In the genomic region with DNA sequence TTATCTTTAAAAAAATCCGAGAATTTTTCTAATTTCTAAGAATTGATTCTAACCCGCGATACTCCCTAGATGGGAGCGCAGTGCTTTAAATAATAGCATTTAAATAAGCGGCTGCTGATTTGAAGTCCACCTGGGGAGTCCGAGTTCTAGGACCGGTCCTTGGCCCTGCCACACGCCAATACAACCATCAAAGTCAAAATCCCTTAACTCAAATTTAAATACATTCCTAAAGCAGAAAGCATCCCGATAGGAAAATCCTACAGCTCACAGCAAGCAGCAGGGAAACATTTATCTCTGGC, we compare ENCODE assay signal across 8 cellular contexts. TPM values are rescaled to one million over a fixed set of nuclear protein-coding genes. Genes with fewer than 3 reads are reported as not detected.
DNase-seq lines count a peak whose midpoint lies in the region; ATAC-seq and TF ChIP-seq lines count a peak whose summit lies in the region.

No MANE protein-coding gene starts in this region.

- peak overlapping the region; percentile 75 to 98 (median 94) for H3K4me3 ChIP-seq in BLaER1 treated with 17β-estradiol and CSF1 and Interleukin-3, amounts not matched to agents 10 nM and 100 nM
- H3K4me3 ChIP-seq in coronary artery, result peak overlapping the region; percentile 71

- H3K4me3 Mint-ChIP-seq in IgD-negative memory B cell (peak overlapping the region; percentile 89 to 99 (median 96)), nephron (peak overlapping the region; percentile 93 to 98 (median 96))

- peak overlapping the region; percentile 70 to 92 (median 78) for H3K4me2 ChIP-seq in BLaER1 treated with 17β-estradiol and CSF1 and Interleukin-3, amounts not matched to agents 10 nM and 100 nM

- H3K36me3 ChIP-seq in BLaER1 treated with 17β-estradiol and CSF1 and Interleukin-3, amounts not matched to agents 10 nM and 100 nM, result peaks cover 0 to 26% (median 15%) of the 10 kb centered on the region in 11 experiments; a peak in 16 of 22 replicates

- H3K27me3 Mint-ChIP-seq in IgD-negative memory B cell (peaks cover 2% of the 10 kb centered on the region), nephron (ENCODE audit: low read depth) (no peaks in the 10 kb centered on the region)

- H3K36me3 Mint-ChIP-seq in IgD-negative memory B cell (peaks cover 2% of the 10 kb centered on the region), nephron (ENCODE audit: low read depth) (peaks cover 10% of the 10 kb centered on the region)

- no peaks in the 10 kb centered on the region for H3K9me3 Mint-ChIP-seq in IgD-negative memory B cell
- no peaks in the 10 kb centered on the region for H3K9me3 Mint-ChIP-seq in nephron

- ATAC-seq in GM18870 (IDR thresholded peaks at IDR 0.05; ENCODE audit: unreplicated experiment) (no peak), HG02973 (IDR thresholded peaks at IDR 0.05; ENCODE audit: unreplicated experiment) (no peak)

- H3K9me3 ChIP-seq in BLaER1 treated with 17β-estradiol and CSF1 and Interleukin-3, amounts not matched to agents 10 nM and 100 nM (replicated peaks in 1 of 11), result no peaks in the 10 kb centered on the region; a peak in 1 of 22 replicates

- H3K27ac Mint-ChIP-seq in IgD-negative memory B cell, result peak overlapping the region; percentile 82 to 94 (median 93)
- H3K27ac Mint-ChIP-seq in nephron, result peak overlapping the region; percentile 83 to 91 (median 90)

- no peaks in the 10 kb centered on the region for H3K27me3 ChIP-seq in BLaER1 treated with 17β-estradiol and CSF1 and Interleukin-3, amounts not matched to agents 10 nM and 100 nM

- TF ChIP-seq CTCF in coronary artery (IDR thresholded peaks at IDR 0.05) (no peak), nephron (IDR thresholded peaks at IDR 0.05; ENCODE audit: unreplicated experiment in 3 of 3) (no peak)

- peak overlapping the region; percentile 67 to 97 (median 87); a peak in 21 of 22 replicates for H3K27ac ChIP-seq in BLaER1 treated with 17β-estradiol and CSF1 and Interleukin-3, amounts not matched to agents 10 nM and 100 nM
- peak overlapping the region; percentile 73 to 83 for H3K27ac ChIP-seq in coronary artery

- peaks cover 10 to 27% (median 22%) of the 10 kb centered on the region in 10 experiments; a peak in 19 of 20 replicates for H3K4me1 ChIP-seq in BLaER1 treated with 17β-estradiol and CSF1 and Interleukin-3, amounts not matched to agents 10 nM and 100 nM

- no peaks in the 10 kb centered on the region for H4K20me1 ChIP-seq in BLaER1 treated with 17β-estradiol and CSF1 and Interleukin-3, amounts not matched to agents 10 nM and 100 nM

- DNase-seq in coronary artery (ENCODE audit: low spot score) (no peak), NCI-H1092 (lab: John Stamatoyannopoulos, UW) (no peak), DMS79 treated with DMSO at 0.1 percent for 48 hours (lab: John Stamatoyannopoulos, UW) (no peak)

- H3K9ac ChIP-seq in BLaER1 treated with 17β-estradiol and CSF1 and Interleukin-3, amounts not matched to agents 10 nM and 100 nM, result peak overlapping the region; percentile 80 to 96 (median 90)

- H3K4me1 Mint-ChIP-seq in IgD-negative memory B cell (peaks cover 12 to 15% (median 13%) of the 10 kb centered on the region in 3 donors), nephron (peaks cover 18% of the 10 kb centered on the region)

RNA-seq across cellular contexts. Expression of gene ECT2, which starts 0.5 kb away (rescaled TPM):
- 4.2 TPM for polyA plus RNA-seq in IgD-negative memory B cell

RNA-seq across cellular contexts. Expression of gene NCEH1, which starts 39.2 kb away (rescaled TPM):
- polyA plus RNA-seq in IgD-negative memory B cell, result 4.5 TPM
